8 cellular contexts compared by ENCODE assay signal in the genomic region with DNA sequence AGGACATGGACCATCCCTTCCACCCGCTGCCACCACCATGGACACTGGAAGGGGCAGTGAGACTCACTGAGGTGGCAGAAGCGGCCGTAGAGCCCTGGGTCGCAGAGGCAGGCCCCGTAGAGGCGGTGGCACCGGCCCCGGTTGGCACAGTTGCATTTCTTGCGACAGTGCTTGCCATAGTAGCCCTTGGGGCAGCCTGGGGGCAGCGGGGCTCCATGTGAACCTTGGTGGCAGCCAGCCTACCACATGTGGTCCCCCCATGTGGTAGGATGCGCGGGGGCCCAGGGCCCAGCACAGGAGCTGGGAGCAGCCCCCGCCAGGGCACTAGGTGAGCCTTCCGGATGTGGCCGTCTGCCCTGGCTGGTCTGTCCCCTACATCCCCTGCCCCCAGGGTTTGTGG. TPM values are rescaled to one million over a fixed set of nuclear protein-coding genes. Genes with fewer than 3 reads are reported as not detected.
"Had no signal": no experiment of that assay in that cellular context is flagged by ENCODE, and none has a peak within 500 bp of the region (broad histone marks: within the 10 kb centered on the region; RNA-seq: fewer than 3 reads in every experiment).

No MANE protein-coding gene starts in this region.

- H3K27me3 Mint-ChIP-seq: IgD-negative memory B cell had no signal

- H3K4me1 Mint-ChIP-seq: H9, IgD-negative memory B cell had no signal

- FAIRE-seq: H54, HTR-8/SVneo had no signal

- DNase-seq: GM23248, GOT3, H9, HCEC 1CT, KBM-7 had no signal

- H3K4me3 ChIP-seq: GM23248 had no signal

- H2AFZ ChIP-seq: GM23248 had no signal

- H3K27ac ChIP-seq: GM23248 had no signal

- H3K9ac ChIP-seq: GM23248 had no signal

- H3K9me3 Mint-ChIP-seq: H9, IgD-negative memory B cell had no signal

- H3K4me3 Mint-ChIP-seq: H9, IgD-negative memory B cell had no signal

- H3K27ac Mint-ChIP-seq: H9, IgD-negative memory B cell had no signal

RNA-seq across cellular contexts. Expression of gene ARHGEF16, which starts 51.6 kb away (rescaled TPM):
- total RNA-seq: GM23248 had no signal
- polyA plus RNA-seq: GM23248, IgD-negative memory B cell had no signal
